Comparison of ENCODE assay signal across 1 cellular context in genomic region chr6:129730477-129731165, GRCh38.
A peak's percentile ranks its signal among the peaks of the same experiment; 100 is the strongest.
TF ChIP-seq lines count a peak whose summit lies in the region.

No MANE protein-coding gene starts in this region.

TF ChIP-seq in HCT116, 20 proteins besides CTCF, POLR2A, EP300 and RAD21 (continued from another document):
- TF ChIP-seq, protein P1, sequence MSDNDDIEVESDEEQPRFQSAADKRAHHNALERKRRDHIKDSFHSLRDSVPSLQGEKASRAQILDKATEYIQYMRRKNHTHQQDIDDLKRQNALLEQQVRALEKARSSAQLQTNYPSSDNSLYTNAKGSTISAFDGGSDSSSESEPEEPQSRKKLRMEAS (IDR thresholded peaks at IDR 0.05): peak; percentile 14; the same call in 1 of the 2 replicates
- TF ChIP-seq, protein P2, sequence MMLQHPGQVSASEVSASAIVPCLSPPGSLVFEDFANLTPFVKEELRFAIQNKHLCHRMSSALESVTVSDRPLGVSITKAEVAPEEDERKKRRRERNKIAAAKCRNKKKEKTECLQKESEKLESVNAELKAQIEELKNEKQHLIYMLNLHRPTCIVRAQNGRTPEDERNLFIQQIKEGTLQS (IDR thresholded peaks at IDR 0.05): no peak
- TF ChIP-seq FOSL1 (IDR thresholded peaks at IDR 0.05; ENCODE audit: low read depth): peak; percentile 16; the same call in 1 of the 2 replicates
- no peak for TF ChIP-seq CEBPB (IDR thresholded peaks at IDR 0.05; ENCODE audit: low read depth)
- no peak for TF ChIP-seq SRF (IDR thresholded peaks at IDR 0.05; ENCODE audit: low read depth)
- TF ChIP-seq ZNF274 (IDR thresholded peaks at IDR 0.05; ENCODE audit: low read depth, low read length): no peak
